1 cellular context compared by ENCODE assay signal in genomic region chr10:13365168-13365687, GRCh38.
TF ChIP-seq lines count a peak whose summit lies in the region.

No MANE protein-coding gene starts in this region.

TF ChIP-seq in GM23338, 12 proteins besides CTCF, POLR2A, EP300 and RAD21 (continued from another document):
- TF ChIP-seq, protein P1, sequence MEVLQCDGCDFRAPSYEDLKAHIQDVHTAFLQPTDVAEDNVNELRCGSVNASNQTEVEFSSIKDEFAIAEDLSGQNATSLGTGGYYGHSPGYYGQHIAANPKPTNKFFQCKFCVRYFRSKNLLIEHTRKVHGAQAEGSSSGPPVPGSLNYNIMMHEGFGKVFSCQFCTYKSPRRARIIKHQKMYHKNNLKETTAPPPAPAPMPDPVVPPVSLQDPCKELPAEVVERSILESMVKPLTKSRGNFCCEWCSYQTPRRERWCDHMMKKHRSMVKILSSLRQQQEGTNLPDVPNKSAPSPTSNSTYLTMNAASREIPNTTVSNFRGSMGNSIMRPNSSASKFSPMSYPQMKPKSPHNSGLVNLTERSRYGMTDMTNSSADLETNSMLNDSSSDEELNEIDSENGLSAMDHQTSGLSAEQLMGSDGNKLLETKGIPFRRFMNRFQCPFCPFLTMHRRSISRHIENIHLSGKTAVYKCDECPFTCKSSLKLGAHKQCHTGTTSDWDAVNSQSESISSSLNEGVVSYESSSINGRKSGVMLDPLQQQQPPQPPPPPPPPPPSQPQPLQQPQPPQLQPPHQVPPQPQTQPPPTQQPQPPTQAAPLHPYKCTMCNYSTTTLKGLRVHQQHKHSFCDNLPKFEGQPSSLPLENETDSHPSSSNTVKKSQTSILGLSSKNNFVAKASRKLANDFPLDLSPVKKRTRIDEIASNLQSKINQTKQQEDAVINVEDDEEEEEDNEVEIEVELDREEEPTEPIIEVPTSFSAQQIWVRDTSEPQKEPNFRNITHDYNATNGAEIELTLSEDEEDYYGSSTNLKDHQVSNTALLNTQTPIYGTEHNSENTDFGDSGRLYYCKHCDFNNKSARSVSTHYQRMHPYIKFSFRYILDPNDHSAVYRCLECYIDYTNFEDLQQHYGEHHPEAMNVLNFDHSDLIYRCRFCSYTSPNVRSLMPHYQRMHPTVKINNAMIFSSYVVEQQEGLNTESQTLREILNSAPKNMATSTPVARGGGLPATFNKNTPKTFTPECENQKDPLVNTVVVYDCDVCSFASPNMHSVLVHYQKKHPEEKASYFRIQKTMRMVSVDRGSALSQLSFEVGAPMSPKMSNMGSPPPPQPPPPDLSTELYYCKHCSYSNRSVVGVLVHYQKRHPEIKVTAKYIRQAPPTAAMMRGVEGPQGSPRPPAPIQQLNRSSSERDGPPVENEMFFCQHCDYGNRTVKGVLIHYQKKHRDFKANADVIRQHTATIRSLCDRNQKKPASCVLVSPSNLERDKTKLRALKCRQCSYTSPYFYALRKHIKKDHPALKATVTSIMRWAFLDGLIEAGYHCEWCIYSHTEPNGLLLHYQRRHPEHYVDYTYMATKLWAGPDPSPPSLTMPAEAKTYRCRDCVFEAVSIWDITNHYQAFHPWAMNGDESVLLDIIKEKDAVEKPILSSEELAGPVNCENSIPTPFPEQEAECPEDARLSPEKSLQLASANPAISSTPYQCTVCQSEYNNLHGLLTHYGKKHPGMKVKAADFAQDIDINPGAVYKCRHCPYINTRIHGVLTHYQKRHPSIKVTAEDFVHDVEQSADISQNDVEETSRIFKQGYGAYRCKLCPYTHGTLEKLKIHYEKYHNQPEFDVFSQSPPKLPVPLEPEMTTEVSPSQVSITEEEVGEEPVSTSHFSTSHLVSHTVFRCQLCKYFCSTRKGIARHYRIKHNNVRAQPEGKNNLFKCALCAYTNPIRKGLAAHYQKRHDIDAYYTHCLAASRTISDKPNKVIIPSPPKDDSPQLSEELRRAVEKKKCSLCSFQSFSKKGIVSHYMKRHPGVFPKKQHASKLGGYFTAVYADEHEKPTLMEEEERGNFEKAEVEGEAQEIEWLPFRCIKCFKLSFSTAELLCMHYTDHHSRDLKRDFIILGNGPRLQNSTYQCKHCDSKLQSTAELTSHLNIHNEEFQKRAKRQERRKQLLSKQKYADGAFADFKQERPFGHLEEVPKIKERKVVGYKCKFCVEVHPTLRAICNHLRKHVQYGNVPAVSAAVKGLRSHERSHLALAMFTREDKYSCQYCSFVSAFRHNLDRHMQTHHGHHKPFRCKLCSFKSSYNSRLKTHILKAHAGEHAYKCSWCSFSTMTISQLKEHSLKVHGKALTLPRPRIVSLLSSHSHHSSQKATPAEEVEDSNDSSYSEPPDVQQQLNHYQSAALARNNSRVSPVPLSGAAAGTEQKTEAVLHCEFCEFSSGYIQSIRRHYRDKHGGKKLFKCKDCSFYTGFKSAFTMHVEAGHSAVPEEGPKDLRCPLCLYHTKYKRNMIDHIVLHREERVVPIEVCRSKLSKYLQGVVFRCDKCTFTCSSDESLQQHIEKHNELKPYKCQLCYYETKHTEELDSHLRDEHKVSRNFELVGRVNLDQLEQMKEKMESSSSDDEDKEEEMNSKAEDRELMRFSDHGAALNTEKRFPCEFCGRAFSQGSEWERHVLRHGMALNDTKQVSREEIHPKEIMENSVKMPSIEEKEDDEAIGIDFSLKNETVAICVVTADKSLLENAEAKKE (CRISPR knock-in tag; IDR thresholded peaks at IDR 0.05): no peak
- TF ChIP-seq JUNB (IDR thresholded peaks at IDR 0.05; ENCODE audit: unreplicated experiment) (no peak), NANOG (IDR thresholded peaks at IDR 0.05; ENCODE audit: borderline replicate concordance) (no peak), STAT1 (IDR thresholded peaks at IDR 0.05; ENCODE audit: unreplicated experiment) (no peak), ZNF114 (CRISPR knock-in tag; IDR thresholded peaks at IDR 0.05) (no peak), EZH2 (IDR thresholded peaks at IDR 0.05; ENCODE audit: low read depth, unreplicated experiment) (no peak)
- TF ChIP-seq, protein P2, sequence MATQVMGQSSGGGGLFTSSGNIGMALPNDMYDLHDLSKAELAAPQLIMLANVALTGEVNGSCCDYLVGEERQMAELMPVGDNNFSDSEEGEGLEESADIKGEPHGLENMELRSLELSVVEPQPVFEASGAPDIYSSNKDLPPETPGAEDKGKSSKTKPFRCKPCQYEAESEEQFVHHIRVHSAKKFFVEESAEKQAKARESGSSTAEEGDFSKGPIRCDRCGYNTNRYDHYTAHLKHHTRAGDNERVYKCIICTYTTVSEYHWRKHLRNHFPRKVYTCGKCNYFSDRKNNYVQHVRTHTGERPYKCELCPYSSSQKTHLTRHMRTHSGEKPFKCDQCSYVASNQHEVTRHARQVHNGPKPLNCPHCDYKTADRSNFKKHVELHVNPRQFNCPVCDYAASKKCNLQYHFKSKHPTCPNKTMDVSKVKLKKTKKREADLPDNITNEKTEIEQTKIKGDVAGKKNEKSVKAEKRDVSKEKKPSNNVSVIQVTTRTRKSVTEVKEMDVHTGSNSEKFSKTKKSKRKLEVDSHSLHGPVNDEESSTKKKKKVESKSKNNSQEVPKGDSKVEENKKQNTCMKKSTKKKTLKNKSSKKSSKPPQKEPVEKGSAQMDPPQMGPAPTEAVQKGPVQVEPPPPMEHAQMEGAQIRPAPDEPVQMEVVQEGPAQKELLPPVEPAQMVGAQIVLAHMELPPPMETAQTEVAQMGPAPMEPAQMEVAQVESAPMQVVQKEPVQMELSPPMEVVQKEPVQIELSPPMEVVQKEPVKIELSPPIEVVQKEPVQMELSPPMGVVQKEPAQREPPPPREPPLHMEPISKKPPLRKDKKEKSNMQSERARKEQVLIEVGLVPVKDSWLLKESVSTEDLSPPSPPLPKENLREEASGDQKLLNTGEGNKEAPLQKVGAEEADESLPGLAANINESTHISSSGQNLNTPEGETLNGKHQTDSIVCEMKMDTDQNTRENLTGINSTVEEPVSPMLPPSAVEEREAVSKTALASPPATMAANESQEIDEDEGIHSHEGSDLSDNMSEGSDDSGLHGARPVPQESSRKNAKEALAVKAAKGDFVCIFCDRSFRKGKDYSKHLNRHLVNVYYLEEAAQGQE (IDR thresholded peaks at IDR 0.05; ENCODE audit: unreplicated experiment): no peak
- TF ChIP-seq, protein P3, sequence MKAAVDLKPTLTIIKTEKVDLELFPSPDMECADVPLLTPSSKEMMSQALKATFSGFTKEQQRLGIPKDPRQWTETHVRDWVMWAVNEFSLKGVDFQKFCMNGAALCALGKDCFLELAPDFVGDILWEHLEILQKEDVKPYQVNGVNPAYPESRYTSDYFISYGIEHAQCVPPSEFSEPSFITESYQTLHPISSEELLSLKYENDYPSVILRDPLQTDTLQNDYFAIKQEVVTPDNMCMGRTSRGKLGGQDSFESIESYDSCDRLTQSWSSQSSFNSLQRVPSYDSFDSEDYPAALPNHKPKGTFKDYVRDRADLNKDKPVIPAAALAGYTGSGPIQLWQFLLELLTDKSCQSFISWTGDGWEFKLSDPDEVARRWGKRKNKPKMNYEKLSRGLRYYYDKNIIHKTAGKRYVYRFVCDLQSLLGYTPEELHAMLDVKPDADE (IDR thresholded peaks at IDR 0.05): no peak
